1 cellular context compared by ENCODE assay signal in the genomic region with DNA sequence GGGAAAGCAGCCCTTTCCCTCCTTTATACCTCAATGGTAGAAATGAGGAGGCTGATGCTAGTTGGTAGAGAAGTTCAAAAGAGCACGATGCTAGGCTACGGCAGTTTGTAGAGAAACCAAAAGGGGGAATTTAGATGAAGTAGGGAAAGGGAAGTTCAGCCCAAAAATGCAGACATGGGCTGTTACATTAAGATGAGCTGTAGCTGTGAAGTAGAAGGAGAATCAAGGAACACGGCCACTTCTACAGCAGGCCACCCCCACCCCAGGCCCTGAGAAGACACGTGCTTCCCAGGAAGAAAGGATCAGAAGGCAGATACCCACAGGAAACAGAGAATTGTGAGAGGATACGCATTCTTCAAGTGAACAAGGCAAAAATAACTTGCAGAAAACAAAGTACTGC.
TF ChIP-seq lines count a peak whose summit lies in the region.

No MANE protein-coding gene starts in this region.

TF ChIP-seq in GM23338, 12 proteins besides CTCF, POLR2A, EP300 and RAD21 (continued from another document):
- TF ChIP-seq, protein P1, sequence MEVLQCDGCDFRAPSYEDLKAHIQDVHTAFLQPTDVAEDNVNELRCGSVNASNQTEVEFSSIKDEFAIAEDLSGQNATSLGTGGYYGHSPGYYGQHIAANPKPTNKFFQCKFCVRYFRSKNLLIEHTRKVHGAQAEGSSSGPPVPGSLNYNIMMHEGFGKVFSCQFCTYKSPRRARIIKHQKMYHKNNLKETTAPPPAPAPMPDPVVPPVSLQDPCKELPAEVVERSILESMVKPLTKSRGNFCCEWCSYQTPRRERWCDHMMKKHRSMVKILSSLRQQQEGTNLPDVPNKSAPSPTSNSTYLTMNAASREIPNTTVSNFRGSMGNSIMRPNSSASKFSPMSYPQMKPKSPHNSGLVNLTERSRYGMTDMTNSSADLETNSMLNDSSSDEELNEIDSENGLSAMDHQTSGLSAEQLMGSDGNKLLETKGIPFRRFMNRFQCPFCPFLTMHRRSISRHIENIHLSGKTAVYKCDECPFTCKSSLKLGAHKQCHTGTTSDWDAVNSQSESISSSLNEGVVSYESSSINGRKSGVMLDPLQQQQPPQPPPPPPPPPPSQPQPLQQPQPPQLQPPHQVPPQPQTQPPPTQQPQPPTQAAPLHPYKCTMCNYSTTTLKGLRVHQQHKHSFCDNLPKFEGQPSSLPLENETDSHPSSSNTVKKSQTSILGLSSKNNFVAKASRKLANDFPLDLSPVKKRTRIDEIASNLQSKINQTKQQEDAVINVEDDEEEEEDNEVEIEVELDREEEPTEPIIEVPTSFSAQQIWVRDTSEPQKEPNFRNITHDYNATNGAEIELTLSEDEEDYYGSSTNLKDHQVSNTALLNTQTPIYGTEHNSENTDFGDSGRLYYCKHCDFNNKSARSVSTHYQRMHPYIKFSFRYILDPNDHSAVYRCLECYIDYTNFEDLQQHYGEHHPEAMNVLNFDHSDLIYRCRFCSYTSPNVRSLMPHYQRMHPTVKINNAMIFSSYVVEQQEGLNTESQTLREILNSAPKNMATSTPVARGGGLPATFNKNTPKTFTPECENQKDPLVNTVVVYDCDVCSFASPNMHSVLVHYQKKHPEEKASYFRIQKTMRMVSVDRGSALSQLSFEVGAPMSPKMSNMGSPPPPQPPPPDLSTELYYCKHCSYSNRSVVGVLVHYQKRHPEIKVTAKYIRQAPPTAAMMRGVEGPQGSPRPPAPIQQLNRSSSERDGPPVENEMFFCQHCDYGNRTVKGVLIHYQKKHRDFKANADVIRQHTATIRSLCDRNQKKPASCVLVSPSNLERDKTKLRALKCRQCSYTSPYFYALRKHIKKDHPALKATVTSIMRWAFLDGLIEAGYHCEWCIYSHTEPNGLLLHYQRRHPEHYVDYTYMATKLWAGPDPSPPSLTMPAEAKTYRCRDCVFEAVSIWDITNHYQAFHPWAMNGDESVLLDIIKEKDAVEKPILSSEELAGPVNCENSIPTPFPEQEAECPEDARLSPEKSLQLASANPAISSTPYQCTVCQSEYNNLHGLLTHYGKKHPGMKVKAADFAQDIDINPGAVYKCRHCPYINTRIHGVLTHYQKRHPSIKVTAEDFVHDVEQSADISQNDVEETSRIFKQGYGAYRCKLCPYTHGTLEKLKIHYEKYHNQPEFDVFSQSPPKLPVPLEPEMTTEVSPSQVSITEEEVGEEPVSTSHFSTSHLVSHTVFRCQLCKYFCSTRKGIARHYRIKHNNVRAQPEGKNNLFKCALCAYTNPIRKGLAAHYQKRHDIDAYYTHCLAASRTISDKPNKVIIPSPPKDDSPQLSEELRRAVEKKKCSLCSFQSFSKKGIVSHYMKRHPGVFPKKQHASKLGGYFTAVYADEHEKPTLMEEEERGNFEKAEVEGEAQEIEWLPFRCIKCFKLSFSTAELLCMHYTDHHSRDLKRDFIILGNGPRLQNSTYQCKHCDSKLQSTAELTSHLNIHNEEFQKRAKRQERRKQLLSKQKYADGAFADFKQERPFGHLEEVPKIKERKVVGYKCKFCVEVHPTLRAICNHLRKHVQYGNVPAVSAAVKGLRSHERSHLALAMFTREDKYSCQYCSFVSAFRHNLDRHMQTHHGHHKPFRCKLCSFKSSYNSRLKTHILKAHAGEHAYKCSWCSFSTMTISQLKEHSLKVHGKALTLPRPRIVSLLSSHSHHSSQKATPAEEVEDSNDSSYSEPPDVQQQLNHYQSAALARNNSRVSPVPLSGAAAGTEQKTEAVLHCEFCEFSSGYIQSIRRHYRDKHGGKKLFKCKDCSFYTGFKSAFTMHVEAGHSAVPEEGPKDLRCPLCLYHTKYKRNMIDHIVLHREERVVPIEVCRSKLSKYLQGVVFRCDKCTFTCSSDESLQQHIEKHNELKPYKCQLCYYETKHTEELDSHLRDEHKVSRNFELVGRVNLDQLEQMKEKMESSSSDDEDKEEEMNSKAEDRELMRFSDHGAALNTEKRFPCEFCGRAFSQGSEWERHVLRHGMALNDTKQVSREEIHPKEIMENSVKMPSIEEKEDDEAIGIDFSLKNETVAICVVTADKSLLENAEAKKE (CRISPR knock-in tag; IDR thresholded peaks at IDR 0.05) = no peak
- no peak for TF ChIP-seq CREB1 (CRISPR knock-in tag; IDR thresholded peaks at IDR 0.05; ENCODE audit: low read depth)
- TF ChIP-seq EZH2phosphoT487 (IDR thresholded peaks at IDR 0.05; ENCODE audit: unreplicated experiment) = no peak
- TF ChIP-seq ZNF114 (CRISPR knock-in tag; IDR thresholded peaks at IDR 0.05) = no peak
- no peak for TF ChIP-seq ZNF331 (CRISPR knock-in tag; IDR thresholded peaks at IDR 0.05; ENCODE audit: low read depth)
- TF ChIP-seq NANOG (IDR thresholded peaks at IDR 0.05; ENCODE audit: borderline replicate concordance) = no peak
- TF ChIP-seq POLR2AphosphoS5 (IDR thresholded peaks at IDR 0.05; ENCODE audit: low read depth) = no peak
- TF ChIP-seq, protein P2, sequence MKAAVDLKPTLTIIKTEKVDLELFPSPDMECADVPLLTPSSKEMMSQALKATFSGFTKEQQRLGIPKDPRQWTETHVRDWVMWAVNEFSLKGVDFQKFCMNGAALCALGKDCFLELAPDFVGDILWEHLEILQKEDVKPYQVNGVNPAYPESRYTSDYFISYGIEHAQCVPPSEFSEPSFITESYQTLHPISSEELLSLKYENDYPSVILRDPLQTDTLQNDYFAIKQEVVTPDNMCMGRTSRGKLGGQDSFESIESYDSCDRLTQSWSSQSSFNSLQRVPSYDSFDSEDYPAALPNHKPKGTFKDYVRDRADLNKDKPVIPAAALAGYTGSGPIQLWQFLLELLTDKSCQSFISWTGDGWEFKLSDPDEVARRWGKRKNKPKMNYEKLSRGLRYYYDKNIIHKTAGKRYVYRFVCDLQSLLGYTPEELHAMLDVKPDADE (IDR thresholded peaks at IDR 0.05) = no peak
- no peak for TF ChIP-seq EZH2 (IDR thresholded peaks at IDR 0.05; ENCODE audit: low read depth, unreplicated experiment)
- no peak for TF ChIP-seq REST (IDR thresholded peaks at IDR 0.05; ENCODE audit: unreplicated experiment)
